14 cellular contexts compared by ENCODE assay signal in genomic region chr11:12269446-12270214, GRCh38.
DNase-seq lines count a peak whose midpoint lies in the region; ATAC-seq and TF ChIP-seq lines count a peak whose summit lies in the region.
"Had no signal": no experiment of that assay in that cellular context is flagged by ENCODE, and none has a peak within 500 bp of the region (broad histone marks: within the 10 kb centered on the region; RNA-seq: fewer than 3 reads in every experiment).

No MANE protein-coding gene starts in this region.

- WGBS in hepatocyte (ENCODE audit: low lambda C conversion rate, missing lambda C conversion rate): 63% methylated on average over 12 of the region's 12 CpGs

- no peak overlapping the region for H3K9ac ChIP-seq in BLaER1

- TF ChIP-seq POLR2A in breast epithelium (IDR thresholded peaks at IDR 0.05): no peak

- DNase-seq in breast epithelium (ENCODE audit: low spot score in 2 of 2) (no peak), hepatocyte (ENCODE audit: low spot score) (no peak), posterior vena cava (ENCODE audit: low spot score) (peak; percentile 76), DMS53 treated with DMSO at 0.1 percent for 48 hours (lab: John Stamatoyannopoulos, UW; ENCODE audit: unreplicated experiment) (no peak), NCI-H1092 treated with DMSO at 0.1 percent for 48 hours (lab: John Stamatoyannopoulos, UW) (no peak), NCI-H510A (lab: John Stamatoyannopoulos, UW) (no peak)
- DNase-seq: activated effector memory CD4-positive, alpha-beta T cell treated with Interleukin-2 at 50 U/mL for 16 hours; Calu3; effector memory CD8-positive, alpha-beta T cell; Kasumi-1; NCI-H187; NCI-H748 treated with DMSO at 0.1 percent for 48 hours had no signal

- H2AFZ ChIP-seq in hepatocyte: no peak overlapping the region

- H3K4me2 ChIP-seq in BLaER1: peak overlapping the region; percentile 19; the same call in 1 of the 2 replicates
- peak overlapping the region; percentile 45 for H3K4me2 ChIP-seq in hepatocyte

- H3K4me1 ChIP-seq in BLaER1 (0 out of 2 replicates have a peak, but pooled peaks cover 8% of the 10 kb centered on the region), breast epithelium (no peaks in the 10 kb centered on the region), hepatocyte (ENCODE audit: insufficient read depth) (peaks cover 20% of the 10 kb centered on the region)

- no peaks in the 10 kb centered on the region for H3K9me2 ChIP-seq in hepatocyte (replicated peaks; ENCODE audit: insufficient read depth)

- TF ChIP-seq CTCF in breast epithelium (IDR thresholded peaks at IDR 0.05): no peak
- no peak for TF ChIP-seq CTCF in hepatocyte (IDR thresholded peaks at IDR 0.05; ENCODE audit: poor library complexity)

- no peaks in the 10 kb centered on the region for H4K20me1 ChIP-seq in BLaER1
- H4K20me1 ChIP-seq in hepatocyte (ENCODE audit: insufficient read depth, poor library complexity, severe bottlenecking): no peaks in the 10 kb centered on the region

- no peak for ATAC-seq in GM18907 (IDR thresholded peaks at IDR 0.05; ENCODE audit: unreplicated experiment)
- ATAC-seq: effector memory CD8-positive, alpha-beta T cell had no signal

- H3K27ac ChIP-seq in BLaER1 (no peak overlapping the region), breast epithelium (peak overlapping the region; percentile 48 to 81), hepatocyte (peak overlapping the region; percentile 75)

- intact Hi-C loops in breast epithelium (cut with DNase I; ENCODE audit: low total_unique reads): no loop called here
- intact Hi-C loops in posterior vena cava (cut with DNase I): loop anchor here (10.0 kb wide), 3 partner anchors 175 to 465 kb away; no protein-coding TSS in a partner anchor

- H3K9me3 ChIP-seq in BLaER1: no peaks in the 10 kb centered on the region
- H3K9me3 ChIP-seq in breast epithelium: no peaks in the 10 kb centered on the region
- no peaks in the 10 kb centered on the region for H3K9me3 ChIP-seq in hepatocyte (ENCODE audit: low read depth)

- H3K27me3 ChIP-seq in BLaER1 (no peaks in the 10 kb centered on the region), breast epithelium (no peaks in the 10 kb centered on the region), hepatocyte (no peaks in the 10 kb centered on the region)

- no peaks in the 10 kb centered on the region for H3K79me2 ChIP-seq in hepatocyte

- no peak overlapping the region for H3K4me3 ChIP-seq in BLaER1
- H3K4me3 ChIP-seq in breast epithelium: no peak overlapping the region
- H3K4me3 ChIP-seq in hepatocyte: no peak overlapping the region

- H3K36me3 ChIP-seq in BLaER1 (no peaks in the 10 kb centered on the region), breast epithelium (no peaks in the 10 kb centered on the region), hepatocyte (replicated peaks; ENCODE audit: insufficient read depth, low read depth) (no peaks in the 10 kb centered on the region)
